ENCODE assay signal across 9 cellular contexts in the genomic region with DNA sequence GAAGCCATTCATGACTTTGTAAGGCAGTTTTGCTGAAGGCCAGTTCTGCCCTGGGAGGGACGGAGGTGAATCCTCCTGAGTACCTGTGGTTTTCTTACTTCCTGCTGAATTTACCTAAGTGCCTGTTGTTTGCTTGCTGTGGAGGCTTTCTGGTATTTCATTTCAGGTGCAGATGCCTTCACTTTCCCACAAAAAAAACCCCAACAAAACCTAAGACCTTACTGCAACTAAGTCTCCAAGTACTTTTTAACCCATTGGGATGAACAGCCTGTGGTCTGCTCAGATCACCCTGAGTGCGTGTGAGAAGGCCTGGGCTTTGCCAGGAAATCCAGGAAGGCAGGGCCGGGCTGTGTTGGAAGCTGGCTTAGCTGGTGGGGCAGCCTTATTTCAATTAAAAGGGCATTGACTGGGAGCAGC.
DNase-seq lines count a peak whose midpoint lies in the region; ATAC-seq and TF ChIP-seq lines count a peak whose summit lies in the region.
"Had no signal": no experiment of that assay in that cellular context is flagged by ENCODE, and none has a peak within 500 bp of the region (broad histone marks: within the 10 kb centered on the region; RNA-seq: fewer than 3 reads in every experiment).

No MANE protein-coding gene starts in this region.

- peak; percentile 86 for DNase-seq in MM.1S
- DNase-seq in esophagus muscularis mucosa (ENCODE audit: extremely low spot score): no peak
- DNase-seq in renal cortical epithelial cell (ENCODE audit: low read depth): peak; percentile 32
- DNase-seq in SKM-1 (lab: John Stamatoyannopoulos, UW; ENCODE audit: unreplicated experiment): no peak
- no peak for DNase-seq in erythroblast (lab: John Stamatoyannopoulos, UW)
- DNase-seq in chondrocyte (ENCODE audit: low spot score): no peak
- DNase-seq: NCI-H1092 had no signal

- peaks cover 61% of the 10 kb centered on the region for H4K20me1 ChIP-seq in MM.1S (ENCODE audit: insufficient read depth, low read length)

- intact Hi-C loops in esophagus muscularis mucosa (cut with DNase I): no loop called here

- H3K9me3 ChIP-seq in MM.1S (replicated peaks; ENCODE audit: insufficient read depth, low read length): no peaks in the 10 kb centered on the region
- H3K9me3 ChIP-seq in esophagus muscularis mucosa: peaks cover 0 to 11% (median 3%) of the 10 kb centered on the region in 4 donors

- TF ChIP-seq POLR2A in esophagus muscularis mucosa (IDR thresholded peaks at IDR 0.05; ENCODE audit: low read depth) (no peak), erythroblast (IDR thresholded peaks at IDR 0.05; ENCODE audit: low read length) (no peak)

- H3K4me3 ChIP-seq in MM.1S (ENCODE audit: low read length) (no peak overlapping the region), esophagus muscularis mucosa (no peak overlapping the region)

- no peak overlapping the region for H2AFZ ChIP-seq in MM.1S (ENCODE audit: low read length)

- H3K27ac ChIP-seq in MM.1S (ENCODE audit: low read length) (peak overlapping the region; percentile 9; the same call in 1 of the 2 replicates), esophagus muscularis mucosa (replicated peaks in 1 of 4) (peak overlapping the region in 3 of 4 donors; percentile 1 to 43 (median 14))

- no peak for TF ChIP-seq EP300 in esophagus muscularis mucosa (IDR thresholded peaks at IDR 0.05)

- peaks cover 5% of the 10 kb centered on the region; the same call in 1 of the 2 replicates for H3K27me3 ChIP-seq in MM.1S (replicated peaks; ENCODE audit: insufficient read depth, low read length)
- H3K27me3 ChIP-seq in esophagus muscularis mucosa: no peaks in the 10 kb centered on the region

- H3K9me2 ChIP-seq in MM.1S (replicated peaks; ENCODE audit: insufficient read depth, low read length): no peaks in the 10 kb centered on the region

- no peak overlapping the region for H3K4me3 Mint-ChIP-seq in chondrocyte (ENCODE audit: unreplicated experiment)

- WGBS in esophagus muscularis mucosa: 62% methylated on average over 3 of the region's 3 CpGs

- peaks cover 90% of the 10 kb centered on the region for H3K79me2 ChIP-seq in MM.1S (ENCODE audit: low read length)

- H3K9me3 Mint-ChIP-seq in chondrocyte (ENCODE audit: low read depth): peaks cover 10% of the 10 kb centered on the region

- peaks cover 16% of the 10 kb centered on the region for H3F3A ChIP-seq in MM.1S (ENCODE audit: insufficient read depth, low read length)

- H3K9ac ChIP-seq in MM.1S (ENCODE audit: low read length): no peak overlapping the region

- ATAC-seq in GM18511 (IDR thresholded peaks at IDR 0.05; ENCODE audit: unreplicated experiment) (peak; percentile 62), HG03378 (IDR thresholded peaks at IDR 0.05; ENCODE audit: unreplicated experiment) (no peak)

- H3K4me2 ChIP-seq in MM.1S (ENCODE audit: low read depth, low read length): peak overlapping the region; percentile 50

- H3K36me3 Mint-ChIP-seq in chondrocyte (ENCODE audit: low read depth): peaks cover 11% of the 10 kb centered on the region

- no peaks in the 10 kb centered on the region for H3K27me3 Mint-ChIP-seq in chondrocyte (ENCODE audit: low read depth)

- H3K4me1 ChIP-seq in MM.1S (ENCODE audit: low read length): peaks cover 17% of the 10 kb centered on the region
- H3K4me1 ChIP-seq in esophagus muscularis mucosa: peaks cover 64 to 80% (median 65%) of the 10 kb centered on the region in 4 donors

- H3K27ac Mint-ChIP-seq in chondrocyte (ENCODE audit: unreplicated experiment): no peak overlapping the region

- TF ChIP-seq CTCF in MM.1S (IDR thresholded peaks at IDR 0.05; ENCODE audit: low read length) (no peak), esophagus muscularis mucosa (IDR thresholded peaks at IDR 0.05) (no peak), chondrocyte (IDR thresholded peaks at IDR 0.05) (no peak)

- peaks cover 47% of the 10 kb centered on the region for H3K4me1 Mint-ChIP-seq in chondrocyte (ENCODE audit: low read depth)

- no peaks in the 10 kb centered on the region for H3K36me3 ChIP-seq in MM.1S (replicated peaks; ENCODE audit: insufficient read depth, low read length)
- H3K36me3 ChIP-seq in esophagus muscularis mucosa: peaks cover 0 to 12% (median 0%) of the 10 kb centered on the region in 4 donors

Comparison
In these comparisons a context has a peak if more than half of its experiments do, and no peak if none do; other contexts are left out.
1. DNase-seq: peak in MM.1S (single experiment) and renal cortical epithelial cell (single experiment); none in esophagus muscularis mucosa (single experiment), SKM-1 (single experiment), erythroblast (0 of 2) and chondrocyte (single experiment).